In genomic region chrX:48728653-48729052, GRCh38 we compare ENCODE assay signal across 25 cellular contexts. TPM values are rescaled to one million over a fixed set of nuclear protein-coding genes. Genes with fewer than 3 reads are reported as not detected.
DNase-seq lines count a peak whose midpoint lies in the region; ATAC-seq, FAIRE-seq and TF ChIP-seq lines count a peak whose summit lies in the region.
"Had no signal": no experiment of that assay in that cellular context is flagged by ENCODE, and none has a peak within 500 bp of the region (broad histone marks: within the 10 kb centered on the region; RNA-seq: fewer than 3 reads in every experiment).

No MANE protein-coding gene starts in this region.

- H3K4me3 Mint-ChIP-seq in astrocyte (ENCODE audit: unreplicated experiment) (no peak overlapping the region), glutamatergic neuron (ENCODE audit: unreplicated experiment) (no peak overlapping the region)
- H3K4me3 Mint-ChIP-seq in stimulated activated effector memory CD8-positive, alpha-beta T cell treated with anti-CD3 and anti-CD28 coated beads, Interleukin-12 subunit alpha, Interleukin-12 subunit beta, amount 100 ng/mL, for 72 hours: no peak overlapping the region

- ATAC-seq in activated naive CD4-positive, alpha-beta T cell treated with anti-CD3 and anti-CD28 coated beads, Interleukin-2, amount 50 U/mL, for 72 hours: peak; percentile 31 to 46
- peak; percentile 37; the same call in 1 of the 3 replicates for ATAC-seq in DND-41 (ENCODE audit: insufficient read depth, low read depth)
- ATAC-seq in stimulated activated effector memory CD8-positive, alpha-beta T cell treated with anti-CD3 and anti-CD28 coated beads, Interleukin-12 subunit alpha, Interleukin-12 subunit beta, amount 100 ng/mL, for 72 hours: peak; percentile 60
- no peak for ATAC-seq in HepG2
- ATAC-seq: HCT116, Panc1 had no signal

- H3K9ac ChIP-seq in DND-41 (ENCODE audit: low read depth, low read length) (no peak overlapping the region), astrocyte (ENCODE audit: low read length) (no peak overlapping the region), HepG2 (ENCODE audit: insufficient read depth, low read depth, low read length) (no peak overlapping the region)
- H3K9ac ChIP-seq: BLaER1 treated with 17β-estradiol and CSF1 and Interleukin-3, amounts not matched to agents 10 nM and 100 nM had no signal

- H3K4me1 Mint-ChIP-seq in astrocyte (ENCODE audit: low read depth, unreplicated experiment) (no peaks in the 10 kb centered on the region), glutamatergic neuron (ENCODE audit: low read depth, unreplicated experiment) (no peaks in the 10 kb centered on the region)
- H3K4me1 Mint-ChIP-seq in stimulated activated effector memory CD8-positive, alpha-beta T cell treated with anti-CD3 and anti-CD28 coated beads, Interleukin-12 subunit alpha, Interleukin-12 subunit beta, amount 100 ng/mL, for 72 hours: peaks cover 41% of the 10 kb centered on the region

- H3K27ac Mint-ChIP-seq in activated naive CD4-positive, alpha-beta T cell treated with anti-CD3 and anti-CD28 coated beads, Interleukin-2, amount 50 U/mL, for 72 hours: peak overlapping the region in 1 of 2 donors; percentile 26
- H3K27ac Mint-ChIP-seq in astrocyte (ENCODE audit: unreplicated experiment) (no peak overlapping the region), glutamatergic neuron (ENCODE audit: unreplicated experiment) (no peak overlapping the region)
- peak overlapping the region; percentile 61 for H3K27ac Mint-ChIP-seq in stimulated activated effector memory CD8-positive, alpha-beta T cell treated with anti-CD3 and anti-CD28 coated beads, Interleukin-12 subunit alpha, Interleukin-12 subunit beta, amount 100 ng/mL, for 72 hours

- H3K9me3 ChIP-seq in DND-41 (ENCODE audit: insufficient read depth, low read length, severe bottlenecking): no peaks in the 10 kb centered on the region
- no peaks in the 10 kb centered on the region for H3K9me3 ChIP-seq in astrocyte (ENCODE audit: insufficient read depth, low read depth, low read length)
- H3K9me3 ChIP-seq in HepG2 (ENCODE audit: low read length): no peaks in the 10 kb centered on the region
- H3K9me3 ChIP-seq: SJCRH30 had no signal

- H3K79me2 ChIP-seq in DND-41 (ENCODE audit: insufficient read depth, low read length) (no peaks in the 10 kb centered on the region), astrocyte (ENCODE audit: insufficient read depth, low read length) (no peaks in the 10 kb centered on the region), HepG2 (ENCODE audit: insufficient read depth, low read length) (no peaks in the 10 kb centered on the region)

- H4K20me1 ChIP-seq in DND-41 (ENCODE audit: insufficient read depth, low read length) (no peaks in the 10 kb centered on the region), astrocyte (ENCODE audit: insufficient read depth, low read length) (no peaks in the 10 kb centered on the region), HepG2 (ENCODE audit: insufficient read depth, low read length) (no peaks in the 10 kb centered on the region)
- H4K20me1 ChIP-seq: BLaER1 treated with 17β-estradiol and CSF1 and Interleukin-3, amounts not matched to agents 10 nM and 100 nM had no signal

- H3K27me3 Mint-ChIP-seq in astrocyte (ENCODE audit: low read depth, unreplicated experiment): no peaks in the 10 kb centered on the region
- H3K27me3 Mint-ChIP-seq in glutamatergic neuron (ENCODE audit: unreplicated experiment): no peaks in the 10 kb centered on the region

- DNase-seq in activated naive CD4-positive, alpha-beta T cell treated with anti-CD3 and anti-CD28 coated beads, Interleukin-2, amount 50 U/mL, for 72 hours (ENCODE audit: low spot score in 2 of 2): no peak
- no peak for DNase-seq in activated naive CD4-positive, alpha-beta T cell treated with anti-CD3 and anti-CD28 coated beads, Interleukin-2, amount 50 U/mL, for 16 hours
- DNase-seq in DND-41 (no peak), astrocyte (ENCODE audit: low read depth) (no peak), AG08395 (ENCODE audit: low spot score) (no peak), glutamatergic neuron (no peak), HepG2 (ENCODE audit: low spot score) (no peak)
- DNase-seq in stimulated activated effector memory CD8-positive, alpha-beta T cell treated with anti-CD3 and anti-CD28 coated beads, Interleukin-12 subunit alpha, Interleukin-12 subunit beta, amount 100 ng/mL, for 72 hours (ENCODE audit: low spot score in 2 of 2): no peak
- DNase-seq: ACHN, DMS53, EL, GF-D8, IMR-90, NCI-H1105, NCI-H2081, NCI-H2171 treated with DMSO at 0.1 percent for 48 hours, NCI-H524 treated with DMSO at 0.1 percent for 48 hours, NCI-H82, SJCRH30 had no signal

- FAIRE-seq in astrocyte (lab: Jason Lieb, UNC) (peak; percentile 92), HepG2 (lab: Jason Lieb, UNC) (no peak)
- FAIRE-seq: D721Med, H1 had no signal

- H3K4me2 ChIP-seq in DND-41 (ENCODE audit: insufficient read depth, low read length) (no peak overlapping the region), astrocyte (ENCODE audit: low read length) (no peak overlapping the region), HepG2 (ENCODE audit: low read depth, low read length) (no peak overlapping the region)
- H3K4me2 ChIP-seq: BLaER1 treated with 17β-estradiol and CSF1 and Interleukin-3, amounts not matched to agents 10 nM and 100 nM had no signal

- H3K4me1 ChIP-seq in DND-41 (ENCODE audit: insufficient read depth, low read length): no peaks in the 10 kb centered on the region
- no peaks in the 10 kb centered on the region for H3K4me1 ChIP-seq in astrocyte (ENCODE audit: insufficient read depth, low read length)
- H3K4me1 ChIP-seq in HepG2 (ENCODE audit: insufficient read depth, low read length): no peaks in the 10 kb centered on the region
- H3K4me1 ChIP-seq: BLaER1 treated with 17β-estradiol and CSF1 and Interleukin-3, amounts not matched to agents 10 nM and 100 nM; SJCRH30 had no signal

- H3K9me3 Mint-ChIP-seq in activated naive CD4-positive, alpha-beta T cell treated with anti-CD3 and anti-CD28 coated beads, Interleukin-2, amount 50 U/mL, for 72 hours: peaks cover 15 to 21% of the 10 kb centered on the region in 2 donors
- H3K9me3 Mint-ChIP-seq in astrocyte (ENCODE audit: unreplicated experiment) (peaks cover 5% of the 10 kb centered on the region), glutamatergic neuron (ENCODE audit: unreplicated experiment) (peaks cover 2% of the 10 kb centered on the region)
- H3K9me3 Mint-ChIP-seq in stimulated activated effector memory CD8-positive, alpha-beta T cell treated with anti-CD3 and anti-CD28 coated beads, Interleukin-12 subunit alpha, Interleukin-12 subunit beta, amount 100 ng/mL, for 72 hours: no peaks in the 10 kb centered on the region

- TF ChIP-seq RAD21 in HepG2 (CRISPR knock-in tag; IDR thresholded peaks at IDR 0.05): no peak

- TF ChIP-seq EP300 in HepG2 (IDR thresholded peaks at IDR 0.05; ENCODE audit: low read depth in 2 of 2, low read length in 2 of 2) (no peak), HepG2 (CRISPR knock-in tag; IDR thresholded peaks at IDR 0.05; ENCODE audit: borderline replicate concordance) (no peak)

- no peak for TF ChIP-seq POLR2A in HepG2 (IDR thresholded peaks at IDR 0.05; ENCODE audit: insufficient read depth in 1 of 2, low read depth in 2 of 2, low read length in 2 of 2)

- H3K27ac ChIP-seq in DND-41 (ENCODE audit: low read length) (no peak overlapping the region), astrocyte (ENCODE audit: low read depth, low read length) (no peak overlapping the region), HepG2 (ENCODE audit: extremely low read length, insufficient read depth, low read length) (no peak overlapping the region)
- H3K27ac ChIP-seq: BLaER1 treated with 17β-estradiol and CSF1 and Interleukin-3, amounts not matched to agents 10 nM and 100 nM; SJCRH30 had no signal

- CTCF ChIA-PET in HepG2 (lab: Yijun Ruan, JAX; ENCODE audit: low intra/inter-chr PET ratio, low total read pairs): no interaction called here

- POLR2A ChIA-PET in HepG2 (lab: Yijun Ruan, JAX): no interaction called here

- intact Hi-C loops in HepG2 (cut with micrococcal nuclease; ENCODE audit: unreplicated experiment): no loop called here

- peaks cover 23 to 32% of the 10 kb centered on the region in 2 donors for H3K36me3 Mint-ChIP-seq in activated naive CD4-positive, alpha-beta T cell treated with anti-CD3 and anti-CD28 coated beads, Interleukin-2, amount 50 U/mL, for 72 hours
- H3K36me3 Mint-ChIP-seq in astrocyte (ENCODE audit: low read depth, unreplicated experiment) (peaks cover 3% of the 10 kb centered on the region), glutamatergic neuron (ENCODE audit: unreplicated experiment) (no peaks in the 10 kb centered on the region)
- no peaks in the 10 kb centered on the region for H3K36me3 Mint-ChIP-seq in stimulated activated effector memory CD8-positive, alpha-beta T cell treated with anti-CD3 and anti-CD28 coated beads, Interleukin-12 subunit alpha, Interleukin-12 subunit beta, amount 100 ng/mL, for 72 hours

- no peaks in the 10 kb centered on the region for H3K27me3 ChIP-seq in DND-41 (ENCODE audit: insufficient read depth, low read length, poor library complexity)
- no peaks in the 10 kb centered on the region for H3K27me3 ChIP-seq in astrocyte (ENCODE audit: insufficient read depth, low read length)
- no peaks in the 10 kb centered on the region for H3K27me3 ChIP-seq in HepG2 (ENCODE audit: control insufficient read depth in 1 of 2, insufficient read depth in 2 of 2, low read length in 2 of 2)
- H3K27me3 ChIP-seq: SJCRH30 had no signal

- H2AFZ ChIP-seq in DND-41 (ENCODE audit: low read depth, low read length) (no peak overlapping the region), astrocyte (ENCODE audit: low read depth, low read length) (no peak overlapping the region), HepG2 (ENCODE audit: low read length) (no peak overlapping the region)

- no peak overlapping the region for H3K4me3 ChIP-seq in DND-41 (ENCODE audit: low read depth in 1 of 2, low read length in 2 of 2)
- no peak overlapping the region for H3K4me3 ChIP-seq in astrocyte (ENCODE audit: insufficient read depth, low read depth, low read length)
- no peak overlapping the region for H3K4me3 ChIP-seq in HepG2 (replicated peaks in 1 of 3; ENCODE audit: insufficient read depth in 1 of 3, low read depth in 2 of 3, low read length in 3 of 3)
- H3K4me3 ChIP-seq: BLaER1 treated with 17β-estradiol and CSF1 and Interleukin-3, amounts not matched to agents 10 nM and 100 nM; SJCRH30 had no signal

- H3K36me3 ChIP-seq in DND-41 (ENCODE audit: insufficient read depth, low read length) (no peaks in the 10 kb centered on the region), astrocyte (ENCODE audit: insufficient read depth, low read length) (no peaks in the 10 kb centered on the region), HepG2 (replicated peaks in 1 of 2; ENCODE audit: control insufficient read depth in 1 of 2, insufficient read depth in 2 of 2, low read length in 2 of 2) (no peaks in the 10 kb centered on the region)
- H3K36me3 ChIP-seq: BLaER1 treated with 17β-estradiol and CSF1 and Interleukin-3, amounts not matched to agents 10 nM and 100 nM; SJCRH30 had no signal

- no TSS peak for BruUV-seq in HepG2 (replicated peaks; lab: Mats Ljungman, UMichigan)

- in situ Hi-C loops in HepG2 (cut with HindIII; ENCODE audit: extremely low pct_ligation_motif_present, low pct_unique_long_range_greater_than_20kb): no loop called here

- TF ChIP-seq CTCF in DND-41 (IDR thresholded peaks at IDR 0.05; ENCODE audit: borderline replicate concordance, extremely low read depth, low read length, poor library complexity, severe bottlenecking): no peak
- no peak for TF ChIP-seq CTCF in astrocyte (IDR thresholded peaks at IDR 0.05; ENCODE audit: insufficient read depth, low read depth, low read length)
- TF ChIP-seq CTCF in glutamatergic neuron (IDR thresholded peaks at IDR 0.05; ENCODE audit: partially characterized antibody, unreplicated experiment): no peak
- no peak for TF ChIP-seq CTCF in HepG2 (CRISPR knock-in tag; IDR thresholded peaks at IDR 0.05)

RNA-seq across cellular contexts. Expression of gene SUV39H1, which starts 32.1 kb away (rescaled TPM):
- 10 to 100 TPM; 31.5 to 36.4 TPM for total RNA-seq in activated naive CD4-positive, alpha-beta T cell treated with anti-CD3 and anti-CD28 coated beads, Interleukin-2, amount 50 U/mL, for 72 hours
- 3.5 and 4.9 TPM in 2 replicates for total RNA-seq in astrocyte
- 4.7 TPM for total RNA-seq in glutamatergic neuron (ENCODE audit: unreplicated experiment)
- total RNA-seq in HepG2 (2016; rRNA removed; fragmentation: Illumina TruSeq; extraction: Trizol): 9.9 and 10.1 TPM in 2 replicates
- 1.2 and 1.6 TPM in 2 replicates for total RNA-seq in HepG2 (2016; cell fraction: cytosol; rRNA removed; fragmentation: Illumina TruSeq; extraction: Trizol; ENCODE audit: low read depth)
- 9.2 and 10.1 TPM in 2 replicates for total RNA-seq in HepG2 (2016; cell fraction: insoluble cytoplasmic fraction; rRNA removed; fragmentation: Illumina TruSeq; extraction: Trizol)
- 5.1 and 5.5 TPM in 2 replicates for total RNA-seq in HepG2 (2016; cell fraction: membrane; rRNA removed; fragmentation: Illumina TruSeq; extraction: Trizol)
- 7.0 and 7.4 TPM in 2 replicates for total RNA-seq in HepG2 (2016; cell fraction: nucleus; rRNA removed; fragmentation: Illumina TruSeq; extraction: Trizol)
- polyA plus RNA-seq in HepG2 (2011; rRNA removed): 3.2 and 5.2 TPM in 2 replicates
- polyA plus RNA-seq in HepG2 (2011; cell fraction: cytosol; rRNA removed): 2.8 and 5.0 TPM in 2 replicates
- 5.5 and 9.7 TPM in 2 replicates for polyA plus RNA-seq in HepG2 (2011; cell fraction: nucleus; rRNA removed)
- polyA plus RNA-seq in HepG2 (2012): 2.7 and 4.7 TPM in 2 replicates
- 1.3 and 1.5 TPM in 2 replicates for polyA plus RNA-seq in HepG2 (2016; cell fraction: cytosol; fragmentation: Illumina TruSeq; extraction: Trizol; ENCODE audit: low read depth)
- polyA plus RNA-seq in HepG2 (2016; cell fraction: insoluble cytoplasmic fraction; fragmentation: Illumina TruSeq; extraction: Trizol; ENCODE audit: low read depth): 8.6 and 12.5 TPM in 2 replicates
- polyA plus RNA-seq in HepG2 (2016; cell fraction: membrane; fragmentation: Illumina TruSeq; extraction: Trizol; ENCODE audit: low read depth): 3.6 and 3.7 TPM in 2 replicates
- 13.6 and 14.6 TPM in 2 replicates for polyA plus RNA-seq in HepG2 (2016; cell fraction: nucleus; fragmentation: Illumina TruSeq; extraction: Trizol; ENCODE audit: insufficient read depth, low read depth)
- 9.3 and 68.5 TPM in 2 replicates for polyA minus RNA-seq in HepG2 (2011; rRNA and poly(A)+ RNA removed; ENCODE audit: low replicate concordance)
- 3.1 and 5.0 TPM in 2 replicates for polyA minus RNA-seq in HepG2 (2011; cell fraction: cytosol; rRNA and poly(A)+ RNA removed)
- polyA minus RNA-seq in HepG2 (2011; cell fraction: nucleus; rRNA and poly(A)+ RNA removed): 3.9 and 4.2 TPM in 2 replicates

RNA-seq across cellular contexts. Expression of gene GLOD5, which starts 32.9 kb away (rescaled TPM):
- not detected for total RNA-seq in activated naive CD4-positive, alpha-beta T cell treated with anti-CD3 and anti-CD28 coated beads, Interleukin-2, amount 50 U/mL, for 72 hours
- total RNA-seq in astrocyte (not detected in 2 replicates), glutamatergic neuron (ENCODE audit: unreplicated experiment) (not detected), HepG2 (2016; rRNA removed; fragmentation: Illumina TruSeq; extraction: Trizol) (0.73 and 0.93 TPM in 2 replicates)
- total RNA-seq in HepG2 (2016; cell fraction: cytosol; rRNA removed; fragmentation: Illumina TruSeq; extraction: Trizol; ENCODE audit: low read depth): 0.61 and 0.97 TPM in 2 replicates
- total RNA-seq in HepG2 (2016; cell fraction: insoluble cytoplasmic fraction; rRNA removed; fragmentation: Illumina TruSeq; extraction: Trizol): 0.71 and 1.2 TPM in 2 replicates
- 0.68 and 0.79 TPM in 2 replicates for total RNA-seq in HepG2 (2016; cell fraction: membrane; rRNA removed; fragmentation: Illumina TruSeq; extraction: Trizol)
- total RNA-seq in HepG2 (2016; cell fraction: nucleus; rRNA removed; fragmentation: Illumina TruSeq; extraction: Trizol): not detected in 2 replicates
- 1.3 and 1.5 TPM in 2 replicates for polyA plus RNA-seq in HepG2 (2011; rRNA removed)
- polyA plus RNA-seq in HepG2 (2011; cell fraction: cytosol; rRNA removed): 1.1 and 1.3 TPM in 2 replicates
- 0.50 TPM in 1 of 2 replicates, not detected in the other for polyA plus RNA-seq in HepG2 (2011; cell fraction: nucleus; rRNA removed)
- polyA plus RNA-seq in HepG2 (2012): 0.79 and 1.2 TPM in 2 replicates
- 0.68 and 1.3 TPM in 2 replicates for polyA plus RNA-seq in HepG2 (2016; cell fraction: cytosol; fragmentation: Illumina TruSeq; extraction: Trizol; ENCODE audit: low read depth)
- 1.7 and 2.6 TPM in 2 replicates for polyA plus RNA-seq in HepG2 (2016; cell fraction: insoluble cytoplasmic fraction; fragmentation: Illumina TruSeq; extraction: Trizol; ENCODE audit: low read depth)
- polyA plus RNA-seq in HepG2 (2016; cell fraction: membrane; fragmentation: Illumina TruSeq; extraction: Trizol; ENCODE audit: low read depth): 0.88 TPM in 2 replicates
- polyA plus RNA-seq in HepG2 (2016; cell fraction: nucleus; fragmentation: Illumina TruSeq; extraction: Trizol; ENCODE audit: insufficient read depth, low read depth): 1.2 TPM in 1 of 2 replicates, not detected in the other
- 2.3 TPM in 1 of 2 replicates, not detected in the other for polyA minus RNA-seq in HepG2 (2011; rRNA and poly(A)+ RNA removed; ENCODE audit: low replicate concordance)
- not detected in 2 replicates for polyA minus RNA-seq in HepG2 (2011; cell fraction: cytosol; rRNA and poly(A)+ RNA removed)
- polyA minus RNA-seq in HepG2 (2011; cell fraction: nucleus; rRNA and poly(A)+ RNA removed): not detected in 2 replicates
- total RNA-seq: H1, HT1080, IMR-90, SJCRH30 had no signal
- polyA plus RNA-seq: IMR-90 had no signal

RNA-seq across cellular contexts. Expression of gene WAS, which starts 45.1 kb away (rescaled TPM):
- total RNA-seq in activated naive CD4-positive, alpha-beta T cell treated with anti-CD3 and anti-CD28 coated beads, Interleukin-2, amount 50 U/mL, for 72 hours: 10 to 100 TPM; 88.9 to 93.0 TPM
- total RNA-seq in astrocyte: 0.75 and 1.1 TPM in 2 replicates
- 2.6 TPM for total RNA-seq in glutamatergic neuron (ENCODE audit: unreplicated experiment)
- not detected in 2 replicates for total RNA-seq in HepG2 (2016; rRNA removed; fragmentation: Illumina TruSeq; extraction: Trizol)
- not detected in 2 replicates for total RNA-seq in HepG2 (2016; cell fraction: cytosol; rRNA removed; fragmentation: Illumina TruSeq; extraction: Trizol; ENCODE audit: low read depth)
- not detected in 2 replicates for total RNA-seq in HepG2 (2016; cell fraction: insoluble cytoplasmic fraction; rRNA removed; fragmentation: Illumina TruSeq; extraction: Trizol)
- not detected in 2 replicates for total RNA-seq in HepG2 (2016; cell fraction: membrane; rRNA removed; fragmentation: Illumina TruSeq; extraction: Trizol)
- not detected in 2 replicates for total RNA-seq in HepG2 (2016; cell fraction: nucleus; rRNA removed; fragmentation: Illumina TruSeq; extraction: Trizol)
- 0.11 and 0.18 TPM in 2 replicates for polyA plus RNA-seq in HepG2 (2011; rRNA removed)
- 0.03 TPM in 1 of 2 replicates, not detected in the other for polyA plus RNA-seq in HepG2 (2011; cell fraction: cytosol; rRNA removed)
- polyA plus RNA-seq in HepG2 (2011; cell fraction: nucleus; rRNA removed): 0.21 and 0.54 TPM in 2 replicates
- polyA plus RNA-seq in HepG2 (2012): 0.21 TPM in 2 replicates
- polyA plus RNA-seq in HepG2 (2016; cell fraction: cytosol; fragmentation: Illumina TruSeq; extraction: Trizol; ENCODE audit: low read depth): not detected in 2 replicates
- polyA plus RNA-seq in HepG2 (2016; cell fraction: insoluble cytoplasmic fraction; fragmentation: Illumina TruSeq; extraction: Trizol; ENCODE audit: low read depth): not detected in 2 replicates
- not detected in 2 replicates for polyA plus RNA-seq in HepG2 (2016; cell fraction: membrane; fragmentation: Illumina TruSeq; extraction: Trizol; ENCODE audit: low read depth)
- not detected in 2 replicates for polyA plus RNA-seq in HepG2 (2016; cell fraction: nucleus; fragmentation: Illumina TruSeq; extraction: Trizol; ENCODE audit: insufficient read depth, low read depth)
- 0.08 and 0.09 TPM in 2 replicates for polyA minus RNA-seq in HepG2 (2011; rRNA and poly(A)+ RNA removed; ENCODE audit: low replicate concordance)
- polyA minus RNA-seq in HepG2 (2011; cell fraction: cytosol; rRNA and poly(A)+ RNA removed): not detected in 2 replicates
- polyA minus RNA-seq in HepG2 (2011; cell fraction: nucleus; rRNA and poly(A)+ RNA removed): not detected in 2 replicates
- total RNA-seq: IMR-90, SJCRH30 had no signal

RNA-seq across cellular contexts. Expression of gene GATA1, which starts 57.7 kb away (rescaled TPM):
- under 1 TPM in 1 of 2 donors, not detected in 1; 0.25 TPM for total RNA-seq in activated naive CD4-positive, alpha-beta T cell treated with anti-CD3 and anti-CD28 coated beads, Interleukin-2, amount 50 U/mL, for 72 hours
- total RNA-seq in astrocyte (not detected in 2 replicates), glutamatergic neuron (ENCODE audit: unreplicated experiment) (not detected), HepG2 (2016; rRNA removed; fragmentation: Illumina TruSeq; extraction: Trizol) (0.13 TPM in 1 of 2 replicates, not detected in the other)
- total RNA-seq in HepG2 (2016; cell fraction: cytosol; rRNA removed; fragmentation: Illumina TruSeq; extraction: Trizol; ENCODE audit: low read depth): not detected in 2 replicates
- total RNA-seq in HepG2 (2016; cell fraction: insoluble cytoplasmic fraction; rRNA removed; fragmentation: Illumina TruSeq; extraction: Trizol): 0.13 and 0.16 TPM in 2 replicates
- total RNA-seq in HepG2 (2016; cell fraction: membrane; rRNA removed; fragmentation: Illumina TruSeq; extraction: Trizol): not detected in 2 replicates
- not detected in 2 replicates for total RNA-seq in HepG2 (2016; cell fraction: nucleus; rRNA removed; fragmentation: Illumina TruSeq; extraction: Trizol)
- polyA plus RNA-seq in HepG2 (2011; rRNA removed): 0.05 TPM in 1 of 2 replicates, not detected in the other
- 0.08 TPM in 1 of 2 replicates, not detected in the other for polyA plus RNA-seq in HepG2 (2011; cell fraction: cytosol; rRNA removed)
- not detected in 2 replicates for polyA plus RNA-seq in HepG2 (2011; cell fraction: nucleus; rRNA removed)
- not detected in 2 replicates for polyA plus RNA-seq in HepG2 (2012)
- polyA plus RNA-seq in HepG2 (2016; cell fraction: cytosol; fragmentation: Illumina TruSeq; extraction: Trizol; ENCODE audit: low read depth): not detected in 2 replicates
- polyA plus RNA-seq in HepG2 (2016; cell fraction: insoluble cytoplasmic fraction; fragmentation: Illumina TruSeq; extraction: Trizol; ENCODE audit: low read depth): 0.31 TPM in 1 of 2 replicates, not detected in the other
- polyA plus RNA-seq in HepG2 (2016; cell fraction: membrane; fragmentation: Illumina TruSeq; extraction: Trizol; ENCODE audit: low read depth): not detected in 2 replicates
- not detected in 2 replicates for polyA plus RNA-seq in HepG2 (2016; cell fraction: nucleus; fragmentation: Illumina TruSeq; extraction: Trizol; ENCODE audit: insufficient read depth, low read depth)
- polyA minus RNA-seq in HepG2 (2011; rRNA and poly(A)+ RNA removed; ENCODE audit: low replicate concordance): 0.37 and 0.38 TPM in 2 replicates
- not detected in 2 replicates for polyA minus RNA-seq in HepG2 (2011; cell fraction: cytosol; rRNA and poly(A)+ RNA removed)
- not detected in 2 replicates for polyA minus RNA-seq in HepG2 (2011; cell fraction: nucleus; rRNA and poly(A)+ RNA removed)
- total RNA-seq: H1, HT1080, IMR-90, SJCRH30 had no signal
- polyA plus RNA-seq: IMR-90 had no signal

Comparison
In these comparisons a context has a peak if more than half of its experiments do, and no peak if none do; other contexts are left out.
1. RNA of gene WAS, which starts 45.1 kb away (total RNA-seq): 88.9 to 93.0 TPM in activated naive CD4-positive, alpha-beta T cell treated with anti-CD3 and anti-CD28 coated beads, Interleukin-2, amount 50 U/mL, for 72 hours; 2.6 TPM in glutamatergic neuron (single experiment), 0.75 to 1.1 TPM in astrocyte and not detected in HepG2; every median in the first group is over 10 times any median in the second.